Comparison of ENCODE assay signal across 16 cellular contexts in the genomic region with DNA sequence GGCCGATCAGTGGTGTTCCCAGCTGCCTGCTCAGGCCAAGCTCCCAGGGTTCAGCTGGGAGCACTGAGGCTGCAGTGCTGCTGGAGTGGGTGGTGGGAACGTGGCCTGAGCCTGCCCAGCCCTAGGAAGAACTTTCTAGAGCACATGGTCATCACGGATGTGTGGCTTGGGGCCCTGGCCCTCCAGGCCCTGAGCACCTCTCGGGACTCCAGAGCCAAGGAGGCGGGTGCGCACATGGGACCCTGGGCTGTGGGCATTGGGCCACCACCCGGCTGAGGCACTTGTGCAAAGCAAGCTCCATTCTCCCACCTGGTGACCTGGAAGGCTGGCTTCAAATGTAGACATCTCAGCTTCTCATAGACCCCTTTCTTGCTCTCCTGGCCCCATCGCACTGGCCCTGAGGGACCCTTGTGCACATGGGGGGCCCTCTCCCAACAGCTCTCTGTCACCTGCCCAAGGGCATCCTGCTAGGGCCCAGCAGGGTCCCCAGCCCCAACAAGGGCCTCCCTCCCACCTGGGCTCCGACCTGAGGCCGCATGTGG. TPM values are rescaled to one million over a fixed set of nuclear protein-coding genes. Genes with fewer than 3 reads are reported as not detected.
DNase-seq lines count a peak whose midpoint lies in the region; ATAC-seq and TF ChIP-seq lines count a peak whose summit lies in the region.
"Had no signal": no experiment of that assay in that cellular context is flagged by ENCODE, and none has a peak within 500 bp of the region (broad histone marks: within the 10 kb centered on the region; RNA-seq: fewer than 3 reads in every experiment).

No MANE protein-coding gene starts in this region.

- TF ChIP-seq CTCF in heart left ventricle (IDR thresholded peaks at IDR 0.05): no peak
- no peak for TF ChIP-seq CTCF in Loucy (conservative IDR thresholded peaks at IDR 0.05; ENCODE audit: low read length)
- TF ChIP-seq CTCF in right atrium auricular region (IDR thresholded peaks at IDR 0.05): no peak
- TF ChIP-seq CTCF in stomach (IDR thresholded peaks at IDR 0.05): no peak

- peak overlapping the region; percentile 62 for H3K9ac ChIP-seq in Loucy (ENCODE audit: low read depth, low read length, poor library complexity, severe bottlenecking)

- H3K9me3 ChIP-seq in heart left ventricle (no peaks in the 10 kb centered on the region), Loucy (ENCODE audit: insufficient read depth, low read depth, low read length) (no peaks in the 10 kb centered on the region), right atrium auricular region (no peaks in the 10 kb centered on the region), stomach (no peaks in the 10 kb centered on the region)
- H3K9me3 ChIP-seq: mucosa of descending colon, upper lobe of left lung had no signal

- H3K4me1 ChIP-seq in heart left ventricle: peaks cover 3 to 76% (median 45%) of the 10 kb centered on the region in 12 donors
- H3K4me1 ChIP-seq in Loucy (ENCODE audit: insufficient read depth, low read length, poor library complexity, severe bottlenecking): peaks cover 21% of the 10 kb centered on the region
- H3K4me1 ChIP-seq in right atrium auricular region: peaks cover 0 to 56% of the 10 kb centered on the region in 2 donors
- H3K4me1 ChIP-seq in stomach: peaks cover 14 to 26% (median 21%) of the 10 kb centered on the region in 4 donors

- no peaks in the 10 kb centered on the region for H3K79me2 ChIP-seq in Loucy (ENCODE audit: insufficient read depth, low read length)

- H4K20me1 ChIP-seq in Loucy (ENCODE audit: insufficient read depth, low read length, poor library complexity, severe bottlenecking): no peaks in the 10 kb centered on the region

- no peak overlapping the region for H3K4me2 ChIP-seq in Loucy (ENCODE audit: low read depth, low read length, poor library complexity, severe bottlenecking)

- TF ChIP-seq EP300 in stomach (IDR thresholded peaks at IDR 0.05): no peak

- H3K4me3 ChIP-seq in heart left ventricle: no peak overlapping the region
- no peak overlapping the region for H3K4me3 ChIP-seq in Loucy (ENCODE audit: low read length, poor library complexity, severe bottlenecking)
- no peak overlapping the region for H3K4me3 ChIP-seq in right atrium auricular region
- H3K4me3 ChIP-seq in stomach: no peak overlapping the region
- H3K4me3 ChIP-seq: mucosa of descending colon, upper lobe of left lung had no signal

- no peaks in the 10 kb centered on the region for H3F3A ChIP-seq in Loucy (ENCODE audit: low read depth)

- H3K36me3 ChIP-seq in heart left ventricle: no peaks in the 10 kb centered on the region
- H3K36me3 ChIP-seq in Loucy (ENCODE audit: insufficient read depth, low read length): no peaks in the 10 kb centered on the region
- H3K36me3 ChIP-seq in right atrium auricular region: no peaks in the 10 kb centered on the region
- no peaks in the 10 kb centered on the region for H3K36me3 ChIP-seq in stomach
- H3K36me3 ChIP-seq: upper lobe of left lung had no signal

- H3K27ac ChIP-seq in heart left ventricle: peak overlapping the region in 11 of 12 donors; percentile 48 to 97 (median 75)
- H3K27ac ChIP-seq in right atrium auricular region: peak overlapping the region; percentile 31 to 69
- H3K27ac ChIP-seq in stomach: no peak overlapping the region

- no peaks in the 10 kb centered on the region for H3K9me2 ChIP-seq in Loucy (replicated peaks; ENCODE audit: low read depth, low read length)

- peaks cover 0 to 21% (median 6%) of the 10 kb centered on the region in 9 donors for H3K27me3 ChIP-seq in heart left ventricle
- H3K27me3 ChIP-seq in Loucy (ENCODE audit: insufficient read depth, low read length, poor library complexity, severe bottlenecking): no peaks in the 10 kb centered on the region
- no peaks in the 10 kb centered on the region for H3K27me3 ChIP-seq in right atrium auricular region
- peaks cover 0 to 37% (median 12%) of the 10 kb centered on the region in 3 donors for H3K27me3 ChIP-seq in stomach

- ATAC-seq in heart left ventricle (no peak), Right ventricle myocardium superior (ENCODE audit: poor library complexity) (no peak), HG03097 (IDR thresholded peaks at IDR 0.05; ENCODE audit: low FRiP score, unreplicated experiment) (no peak)
- ATAC-seq: mucosa of descending colon had no signal

- intact Hi-C loops in heart left ventricle (cut with DNase I): loop anchor here in 2 of 10 donors (2.0 to 5.0 kb wide), 2 partner anchors 17 to 73 kb away; a partner anchor contains a TSS
- intact Hi-C loops in Right ventricle myocardium superior (cut with DNase I): no loop called here
- intact Hi-C loops in stomach (cut with DNase I; ENCODE audit: low total_unique reads): no loop called here

- no peak for TF ChIP-seq POLR2A in heart left ventricle (IDR thresholded peaks at IDR 0.05)
- no peak for TF ChIP-seq POLR2A in stomach (IDR thresholded peaks at IDR 0.05)

- WGBS in heart left ventricle, 4 donors: 81 to 89% (median 85%) methylated on average over 7 to 10 of the region's 10 CpGs
- WGBS in stomach, 5 donors: 88 to 100% (median 94%) methylated on average over 2 to 10 of the region's 10 CpGs

- H2AFZ ChIP-seq in Loucy (ENCODE audit: low read length): no peak overlapping the region

- DNase-seq in heart left ventricle: peak in 2 of 5 donors; percentile 23 to 38
- no peak for DNase-seq in Right ventricle myocardium superior
- DNase-seq in right atrium auricular region (ENCODE audit: low spot score): no peak
- peak; percentile 22 for DNase-seq in stomach
- DNase-seq in T1000 (lab: John Stamatoyannopoulos, UW): no peak
- no peak for DNase-seq in NCI-H446 treated with DMSO at 0.1 percent for 48 hours (lab: John Stamatoyannopoulos, UW)
- DNase-seq: ACHN; activated CD4-positive, alpha-beta T cell treated with anti-CD3 and anti-CD28 coated beads for 48 hours; activated naive CD4-positive, alpha-beta T cell treated with anti-CD3 and anti-CD28 coated beads, Interleukin-2, amount 50 U/mL, for 16 hours; kidney glomerular epithelial cell; NCI-H1417 treated with DMSO at 0.1 percent for 48 hours had no signal

RNA-seq across cellular contexts. Expression of a gene that starts 17.4 kb away (rescaled TPM):
- total RNA-seq in heart left ventricle (10 to 100 TPM in 5 of 9 donors, 1 to 10 TPM in 4; 6.4 to 15.8 (median 10.3) TPM), Right ventricle myocardium superior (4.4 TPM), right atrium auricular region (10 to 100 TPM in 1 of 2 donors, 1 to 10 TPM in 1; 5.6 to 13.3 TPM), stomach (100 to 1,000 TPM in 1 of 5 donors, 10 to 100 TPM in 2, 1 to 10 TPM in 2; 1.2 to 323 (median 14.6) TPM)
- polyA plus RNA-seq in heart left ventricle (1 to 10 TPM; 1.6 to 4.2 TPM), stomach (1 to 10 TPM; 1.5 to 2.7 (median 2.0) TPM)
- total RNA-seq: LHCN-M2 had no signal

RNA-seq across cellular contexts. Expression of a gene that starts 42.0 kb away (rescaled TPM):
- total RNA-seq in heart left ventricle (10 to 100 TPM; 14.0 to 46.4 (median 18.5) TPM), Right ventricle myocardium superior (16.6 TPM), right atrium auricular region (10 to 100 TPM in 1 of 2 donors, 1 to 10 TPM in 1; 9.4 to 16.8 TPM), stomach (100 to 1,000 TPM in 1 of 5 donors, 10 to 100 TPM in 3, 1 to 10 TPM in 1; 9.9 to 180 (median 29.9) TPM)
- polyA plus RNA-seq in heart left ventricle (10 to 100 TPM in 1 of 2 donors, 1 to 10 TPM in 1; 6.6 to 16.3 TPM), stomach (1 to 10 TPM; 5.9 to 8.9 (median 6.0) TPM)

Comparison
In these comparisons a context has a peak if more than half of its experiments do, and no peak if none do; other contexts are left out.
1. H3K27ac ChIP-seq: peak in heart left ventricle (11 of 12) and right atrium auricular region (2 of 2); none in stomach (0 of 5).